3 cellular contexts compared by ENCODE assay signal in the genomic region with DNA sequence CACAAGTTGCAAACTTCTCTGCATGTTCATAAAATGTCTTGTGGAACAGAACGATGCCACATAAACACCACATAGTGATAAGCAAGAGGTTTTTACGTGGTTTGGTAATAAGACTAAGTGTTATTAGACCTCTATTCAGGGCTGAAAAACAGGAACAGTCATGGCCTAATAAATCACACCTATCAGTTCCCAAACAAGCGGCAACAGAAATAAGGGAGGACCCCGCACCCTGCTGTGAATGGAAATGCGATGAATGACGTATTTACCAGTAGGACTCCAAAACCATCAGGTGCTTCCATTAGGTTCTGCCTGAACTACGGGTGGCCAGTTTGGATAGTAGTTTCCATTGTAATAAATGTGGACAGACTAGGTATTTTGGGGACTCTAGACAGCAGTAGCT.
TF ChIP-seq lines count a peak whose summit lies in the region.

No MANE protein-coding gene starts in this region.

TF ChIP-seq in HEK293T, 16 proteins besides CTCF, POLR2A, EP300 and RAD21 (continued from another document):
- TF ChIP-seq, protein P1, sequence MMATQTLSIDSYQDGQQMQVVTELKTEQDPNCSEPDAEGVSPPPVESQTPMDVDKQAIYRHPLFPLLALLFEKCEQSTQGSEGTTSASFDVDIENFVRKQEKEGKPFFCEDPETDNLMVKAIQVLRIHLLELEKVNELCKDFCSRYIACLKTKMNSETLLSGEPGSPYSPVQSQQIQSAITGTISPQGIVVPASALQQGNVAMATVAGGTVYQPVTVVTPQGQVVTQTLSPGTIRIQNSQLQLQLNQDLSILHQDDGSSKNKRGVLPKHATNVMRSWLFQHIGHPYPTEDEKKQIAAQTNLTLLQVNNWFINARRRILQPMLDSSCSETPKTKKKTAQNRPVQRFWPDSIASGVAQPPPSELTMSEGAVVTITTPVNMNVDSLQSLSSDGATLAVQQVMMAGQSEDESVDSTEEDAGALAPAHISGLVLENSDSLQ (IDR thresholded peaks at IDR 0.05): peak; percentile 79

TF ChIP-seq in K562, 482 proteins besides CTCF, POLR2A, EP300 and RAD21 (continued from another document):
- TF ChIP-seq, protein P2, sequence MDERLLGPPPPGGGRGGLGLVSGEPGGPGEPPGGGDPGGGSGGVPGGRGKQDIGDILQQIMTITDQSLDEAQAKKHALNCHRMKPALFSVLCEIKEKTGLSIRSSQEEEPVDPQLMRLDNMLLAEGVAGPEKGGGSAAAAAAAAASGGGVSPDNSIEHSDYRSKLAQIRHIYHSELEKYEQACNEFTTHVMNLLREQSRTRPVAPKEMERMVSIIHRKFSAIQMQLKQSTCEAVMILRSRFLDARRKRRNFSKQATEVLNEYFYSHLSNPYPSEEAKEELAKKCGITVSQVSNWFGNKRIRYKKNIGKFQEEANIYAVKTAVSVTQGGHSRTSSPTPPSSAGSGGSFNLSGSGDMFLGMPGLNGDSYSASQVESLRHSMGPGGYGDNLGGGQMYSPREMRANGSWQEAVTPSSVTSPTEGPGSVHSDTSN (CRISPR knock-in tag; IDR thresholded peaks at IDR 0.05; ENCODE audit: low read depth): no peak
- TF ChIP-seq, protein P2 (tag; conservative IDR thresholded peaks at IDR 0.05; ENCODE audit: low read depth): no peak
- TF ChIP-seq MED1 (CRISPR knock-in tag; IDR thresholded peaks at IDR 0.05; ENCODE audit: borderline replicate concordance) (no peak), ZNF79 (CRISPR knock-in tag; IDR thresholded peaks at IDR 0.05; ENCODE audit: low read depth) (no peak), ZNF384 (IDR thresholded peaks at IDR 0.05; ENCODE audit: low read depth, low read length) (no peak), MEIS2 (IDR thresholded peaks at IDR 0.05; ENCODE audit: partially characterized antibody) (peak; percentile 11)
TF ChIP-seq in K562: peak in this region for 1.

TF ChIP-seq in neural cell, 6 proteins besides CTCF, POLR2A, EP300 and RAD21 (continued from another document):
- TF ChIP-seq, protein P3, sequence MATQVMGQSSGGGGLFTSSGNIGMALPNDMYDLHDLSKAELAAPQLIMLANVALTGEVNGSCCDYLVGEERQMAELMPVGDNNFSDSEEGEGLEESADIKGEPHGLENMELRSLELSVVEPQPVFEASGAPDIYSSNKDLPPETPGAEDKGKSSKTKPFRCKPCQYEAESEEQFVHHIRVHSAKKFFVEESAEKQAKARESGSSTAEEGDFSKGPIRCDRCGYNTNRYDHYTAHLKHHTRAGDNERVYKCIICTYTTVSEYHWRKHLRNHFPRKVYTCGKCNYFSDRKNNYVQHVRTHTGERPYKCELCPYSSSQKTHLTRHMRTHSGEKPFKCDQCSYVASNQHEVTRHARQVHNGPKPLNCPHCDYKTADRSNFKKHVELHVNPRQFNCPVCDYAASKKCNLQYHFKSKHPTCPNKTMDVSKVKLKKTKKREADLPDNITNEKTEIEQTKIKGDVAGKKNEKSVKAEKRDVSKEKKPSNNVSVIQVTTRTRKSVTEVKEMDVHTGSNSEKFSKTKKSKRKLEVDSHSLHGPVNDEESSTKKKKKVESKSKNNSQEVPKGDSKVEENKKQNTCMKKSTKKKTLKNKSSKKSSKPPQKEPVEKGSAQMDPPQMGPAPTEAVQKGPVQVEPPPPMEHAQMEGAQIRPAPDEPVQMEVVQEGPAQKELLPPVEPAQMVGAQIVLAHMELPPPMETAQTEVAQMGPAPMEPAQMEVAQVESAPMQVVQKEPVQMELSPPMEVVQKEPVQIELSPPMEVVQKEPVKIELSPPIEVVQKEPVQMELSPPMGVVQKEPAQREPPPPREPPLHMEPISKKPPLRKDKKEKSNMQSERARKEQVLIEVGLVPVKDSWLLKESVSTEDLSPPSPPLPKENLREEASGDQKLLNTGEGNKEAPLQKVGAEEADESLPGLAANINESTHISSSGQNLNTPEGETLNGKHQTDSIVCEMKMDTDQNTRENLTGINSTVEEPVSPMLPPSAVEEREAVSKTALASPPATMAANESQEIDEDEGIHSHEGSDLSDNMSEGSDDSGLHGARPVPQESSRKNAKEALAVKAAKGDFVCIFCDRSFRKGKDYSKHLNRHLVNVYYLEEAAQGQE (IDR thresholded peaks at IDR 0.05; ENCODE audit: borderline replicate concordance): no peak
- TF ChIP-seq SMC3 (conservative IDR thresholded peaks at IDR 0.05; ENCODE audit: poor library complexity) (no peak), MXI1 (conservative IDR thresholded peaks at IDR 0.05; ENCODE audit: poor library complexity, severe bottlenecking) (no peak), POLR2AphosphoS5 (IDR thresholded peaks at IDR 0.05) (no peak), EZH2 (IDR thresholded peaks at IDR 0.05; ENCODE audit: borderline replicate concordance, insufficient read depth, low read length, poor library complexity, severe bottlenecking) (no peak)
